Comparison of ENCODE assay signal across 8 cellular contexts in the genomic region with DNA sequence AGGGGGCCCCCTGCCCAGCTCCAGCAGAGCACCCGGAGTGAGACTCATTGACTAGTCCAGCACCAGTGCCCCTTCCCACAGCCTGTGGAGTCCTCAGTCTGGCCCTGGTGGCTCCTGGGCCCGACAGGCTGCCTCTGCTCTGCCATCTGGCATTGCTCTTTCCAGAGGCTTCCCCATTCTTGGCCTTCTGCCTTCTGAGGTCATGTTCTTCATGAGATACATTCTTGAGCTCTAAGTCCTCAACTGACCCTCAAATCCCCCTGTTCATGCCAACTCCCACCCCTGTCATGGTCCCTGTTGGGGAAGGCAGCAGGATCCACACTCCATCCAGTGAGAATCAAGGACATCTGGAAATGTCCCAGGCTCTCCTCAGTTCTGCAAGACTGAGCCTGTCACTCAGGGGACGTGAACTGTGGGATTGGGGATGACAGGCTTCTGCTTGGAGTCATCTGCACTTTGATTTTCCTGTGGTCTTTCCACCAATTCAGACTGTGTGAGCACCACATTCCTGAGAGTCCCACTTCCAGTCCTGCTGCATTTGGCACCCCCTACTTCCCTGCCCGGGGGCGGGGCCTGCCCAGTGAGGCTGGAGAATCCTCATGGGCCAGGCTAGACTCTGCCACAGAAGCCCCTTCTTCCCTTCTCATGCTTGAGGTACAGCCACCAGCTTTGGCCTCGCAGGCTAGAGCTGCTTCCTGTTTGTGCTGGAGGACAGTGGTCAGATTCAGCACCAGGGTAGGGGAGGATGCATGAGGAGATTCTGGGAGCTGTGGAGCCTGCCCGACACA. TPM values are rescaled to one million over a fixed set of nuclear protein-coding genes. Genes with fewer than 3 reads are reported as not detected.
DNase-seq lines count a peak whose midpoint lies in the region; ATAC-seq and TF ChIP-seq lines count a peak whose summit lies in the region.

No MANE protein-coding gene starts in this region.

- H3K4me3 Mint-ChIP-seq in activated naive CD4-positive, alpha-beta T cell treated with anti-CD3 and anti-CD28 coated beads, Interleukin-2, amount 10 ng/mL, durations not matched to agents 7 days and 5 days = peak overlapping the region; percentile 33

- H3K36me3 ChIP-seq in WERI-Rb-1 (peaks cover 15% of the 10 kb centered on the region), tibial nerve (peaks cover 0 to 5% (median 0%) of the 10 kb centered on the region in 3 donors)

- ATAC-seq in HG03095 (IDR thresholded peaks at IDR 0.05; ENCODE audit: unreplicated experiment) = no peak
- no peak for ATAC-seq in HG02970 (IDR thresholded peaks at IDR 0.05; ENCODE audit: low FRiP score, unreplicated experiment)
- ATAC-seq in GM21526 (IDR thresholded peaks at IDR 0.05; ENCODE audit: low FRiP score, unreplicated experiment) = no peak

- H3K27ac Mint-ChIP-seq in activated naive CD4-positive, alpha-beta T cell treated with anti-CD3 and anti-CD28 coated beads, Interleukin-2, amount 10 ng/mL, durations not matched to agents 7 days and 5 days = peak overlapping the region; percentile 80

- WGBS in tibial nerve, 2 donors = 62 to 64% methylated on average over 6 to 7 of the region's 7 CpGs

- CTCF ChIA-PET in activated naive CD4-positive, alpha-beta T cell treated with anti-CD3 and anti-CD28 coated beads, Interleukin-2, amount 10 ng/mL, durations not matched to agents 7 days and 5 days (lab: Charles Lee) = interaction anchor here (0.9 to 1.0 kb wide), 2 partner anchors 9 to 12 kb away, joined by 3 to 4 read pairs; no protein-coding TSS in a partner anchor

- TF ChIP-seq CTCF in WERI-Rb-1 (IDR thresholded peaks at IDR 0.05; ENCODE audit: low read depth, low read length) (no peak), tibial nerve (IDR thresholded peaks at IDR 0.05) (no peak)

- no peaks in the 10 kb centered on the region for H3K9me3 ChIP-seq in WERI-Rb-1 (ENCODE audit: severe bottlenecking)
- no peaks in the 10 kb centered on the region for H3K9me3 ChIP-seq in tibial nerve

- no peak for DNase-seq in activated naive CD4-positive, alpha-beta T cell treated with anti-CD3 and anti-CD28 coated beads, Interleukin-2, amount 10 ng/mL, durations not matched to agents 7 days and 5 days
- DNase-seq in activated naive CD4-positive, alpha-beta T cell treated with Interleukin-2 at 50 U/mL for 16 hours = no peak
- DNase-seq in WERI-Rb-1 = peak; percentile 65
- peak; percentile 92 for DNase-seq in islet precursor cell
- no peak for DNase-seq in tibial nerve (ENCODE audit: low spot score in 2 of 2)

- no peak overlapping the region for H3K4me3 ChIP-seq in WERI-Rb-1 (ENCODE audit: low read depth, low read length)
- no peak overlapping the region for H3K4me3 ChIP-seq in tibial nerve

- peaks cover 57% of the 10 kb centered on the region for H3K4me1 Mint-ChIP-seq in activated naive CD4-positive, alpha-beta T cell treated with anti-CD3 and anti-CD28 coated beads, Interleukin-2, amount 10 ng/mL, durations not matched to agents 7 days and 5 days

- no peak for TF ChIP-seq POLR2A in tibial nerve (IDR thresholded peaks at IDR 0.05)

- H3K4me1 ChIP-seq in tibial nerve = peaks cover 0 to 22% (median 10%) of the 10 kb centered on the region in 4 donors

- no peak for TF ChIP-seq EP300 in tibial nerve (IDR thresholded peaks at IDR 0.05)

- H3K27me3 ChIP-seq in WERI-Rb-1 (ENCODE audit: insufficient read depth, low read depth, severe bottlenecking) (no peaks in the 10 kb centered on the region), tibial nerve (peaks cover 0 to 9% of the 10 kb centered on the region in 2 donors)

- H3K36me3 Mint-ChIP-seq in activated naive CD4-positive, alpha-beta T cell treated with anti-CD3 and anti-CD28 coated beads, Interleukin-2, amount 10 ng/mL, durations not matched to agents 7 days and 5 days = peaks cover 48% of the 10 kb centered on the region

- H3K9me3 Mint-ChIP-seq in activated naive CD4-positive, alpha-beta T cell treated with anti-CD3 and anti-CD28 coated beads, Interleukin-2, amount 10 ng/mL, durations not matched to agents 7 days and 5 days = no peaks in the 10 kb centered on the region

- peak overlapping the region; percentile 81; the same call in 1 of the 2 replicates for H3K27ac ChIP-seq in WERI-Rb-1
- peak overlapping the region in 3 of 4 donors; percentile 48 to 72 (median 64) for H3K27ac ChIP-seq in tibial nerve

- H3K27me3 Mint-ChIP-seq in activated naive CD4-positive, alpha-beta T cell treated with anti-CD3 and anti-CD28 coated beads, Interleukin-2, amount 10 ng/mL, durations not matched to agents 7 days and 5 days = no peaks in the 10 kb centered on the region

RNA-seq across cellular contexts. Expression of a gene that starts 2.7 kb away (rescaled TPM):
- total RNA-seq in tibial nerve = 10 to 100 TPM; 10.5 to 19.9 (median 16.9) TPM

RNA-seq across cellular contexts. Expression of a gene that starts 37.2 kb away (rescaled TPM):
- total RNA-seq in tibial nerve = 100 to 1,000 TPM; 435 to 666 (median 472) TPM

Comparison
In these comparisons a context has a peak if more than half of its experiments do, and no peak if none do; other contexts are left out.
1. DNase-seq: peak in WERI-Rb-1 (single experiment) and islet precursor cell (single experiment); none in activated naive CD4-positive, alpha-beta T cell treated with anti-CD3 and anti-CD28 coated beads, Interleukin-2, amount 10 ng/mL, durations not matched to agents 7 days and 5 days (single experiment), activated naive CD4-positive, alpha-beta T cell treated with Interleukin-2 at 50 U/mL for 16 hours (single experiment) and tibial nerve (0 of 2).